In genomic region chr10:91420868-91421267, GRCh38 we compare ENCODE assay signal across 14 cellular contexts. TPM values are rescaled to one million over a fixed set of nuclear protein-coding genes. Genes with fewer than 3 reads are reported as not detected.
DNase-seq lines count a peak whose midpoint lies in the region; ATAC-seq, FAIRE-seq and TF ChIP-seq lines count a peak whose summit lies in the region.
"Had no signal": no experiment of that assay in that cellular context is flagged by ENCODE, and none has a peak within 500 bp of the region (broad histone marks: within the 10 kb centered on the region; RNA-seq: fewer than 3 reads in every experiment).

No MANE protein-coding gene starts in this region.

- no peak for FAIRE-seq in A549 (lab: Jason Lieb, UNC)

- no peaks in the 10 kb centered on the region for H3K9me3 ChIP-seq in A549
- no peaks in the 10 kb centered on the region for H3K9me3 ChIP-seq in fibroblast of lung (ENCODE audit: control insufficient read depth, insufficient read depth, low read depth, low read length)
- H3K9me3 ChIP-seq in effector memory CD4-positive, alpha-beta T cell (ENCODE audit: control insufficient read depth, low read length): no peaks in the 10 kb centered on the region
- H3K9me3 ChIP-seq: gastroesophageal sphincter, right lobe of liver had no signal

- no peak for DNase-seq in A549 (ENCODE audit: low read depth in 1 of 2, low spot score in 1 of 2)
- peak; percentile 26 for DNase-seq in GM03348 (ENCODE audit: low spot score)
- peak; percentile 76 for DNase-seq in RWPE1 (ENCODE audit: low spot score)
- DNase-seq in fibroblast of lung (ENCODE audit: low read depth in 2 of 2): peak; percentile 42 to 66
- DNase-seq in NCI-H748 treated with DMSO at 0.1 percent for 48 hours (lab: John Stamatoyannopoulos, UW): no peak
- no peak for DNase-seq in iPS-NIHi7 (ENCODE audit: extremely low spot score)
- no peak for DNase-seq in effector memory CD4-positive, alpha-beta T cell
- DNase-seq: activated CD4-positive, alpha-beta memory T cell treated with anti-CD3 and anti-CD28 coated beads for 36 hours; CD4-positive, CD25-positive, alpha-beta regulatory T cell; GF-D8; NCI-H2171; right lobe of liver had no signal

- H3K4me1 ChIP-seq in A549 (0 out of 3 replicates have a peak, but pooled peaks cover 2% of the 10 kb centered on the region), fibroblast of lung (ENCODE audit: control insufficient read depth, extremely low read depth, insufficient read depth, low read length) (peaks cover 2% of the 10 kb centered on the region)
- no peaks in the 10 kb centered on the region for H3K4me1 ChIP-seq in effector memory CD4-positive, alpha-beta T cell (ENCODE audit: control insufficient read depth, insufficient read depth, low read length, poor library complexity, severe bottlenecking)
- H3K4me1 ChIP-seq: right lobe of liver had no signal

- CTCF ChIA-PET in A549 (lab: Yijun Ruan, JAX): interaction anchor here (0.7 to 1.3 kb wide), 3 partner anchors 10 to 169 kb away, joined by 3 to 7 read pairs (median 3); partner anchors contain the start of gene HECTD2
- CTCF ChIA-PET in RWPE1 (lab: Yijun Ruan, JAX): interaction anchor here (0.5 kb wide), 1 partner anchor 15 kb away, joined by 4 read pairs; no protein-coding TSS in a partner anchor

- 0 out of 3 replicates have a peak overlapping the region, but pooled peaks have one; percentile 4 for H3K4me2 ChIP-seq in A549
- H3K4me2 ChIP-seq in fibroblast of lung (ENCODE audit: extremely low read depth, insufficient read depth, low read length): peak overlapping the region; percentile 60

- TF ChIP-seq EP300 in A549 (IDR thresholded peaks at IDR 0.05): no peak

- H3K27ac ChIP-seq in A549 (no peak overlapping the region), RWPE1 (no peak overlapping the region), fibroblast of lung (ENCODE audit: insufficient read depth, low read length) (no peak overlapping the region)
- H3K27ac ChIP-seq in effector memory CD4-positive, alpha-beta T cell (ENCODE audit: insufficient read depth, low read length, poor library complexity, severe bottlenecking): no peak overlapping the region
- H3K27ac ChIP-seq: gastroesophageal sphincter, right lobe of liver had no signal

- TF ChIP-seq RAD21 in A549 (conservative IDR thresholded peaks at IDR 0.05 in 1 of 2, IDR thresholded peaks at IDR 0.05 in 1 of 2): no peak

- no peaks in the 10 kb centered on the region for H3K36me3 ChIP-seq in fibroblast of lung (ENCODE audit: control insufficient read depth, insufficient read depth, low read length)
- H3K36me3 ChIP-seq in effector memory CD4-positive, alpha-beta T cell (ENCODE audit: control insufficient read depth, insufficient read depth, low read length): no peaks in the 10 kb centered on the region
- H3K36me3 ChIP-seq: gastroesophageal sphincter, right lobe of liver had no signal

- no peak for TF ChIP-seq POLR2A in A549 (IDR thresholded peaks at IDR 0.05; ENCODE audit: low read length)

- H3K27me3 ChIP-seq in fibroblast of lung (ENCODE audit: control insufficient read depth, insufficient read depth, low read length): no peaks in the 10 kb centered on the region
- no peaks in the 10 kb centered on the region for H3K27me3 ChIP-seq in effector memory CD4-positive, alpha-beta T cell (replicated peaks; ENCODE audit: control insufficient read depth, insufficient read depth, low read length, poor library complexity, severe bottlenecking)
- H3K27me3 ChIP-seq: gastroesophageal sphincter, right lobe of liver had no signal

- 81% methylated on average over 2 of the region's 2 CpGs for WGBS in A549 (ENCODE audit: missing lambda C conversion rate)

- H3K4me3 ChIP-seq in A549 (no peak overlapping the region), fibroblast of lung (replicated peaks in 1 of 4; ENCODE audit: control extremely low read depth in 1 of 4, insufficient read depth in 1 of 4, low read depth in 3 of 4, low read length in 4 of 4) (no peak overlapping the region)
- no peak overlapping the region for H3K4me3 ChIP-seq in effector memory CD4-positive, alpha-beta T cell (ENCODE audit: insufficient read depth, low read depth, low read length, poor library complexity, severe bottlenecking)
- H3K4me3 ChIP-seq: gastroesophageal sphincter, right lobe of liver had no signal

- TF ChIP-seq CTCF in A549 (IDR thresholded peaks at IDR 0.05) (no peak), RWPE1 (conservative IDR thresholded peaks at IDR 0.05; ENCODE audit: low read depth) (no peak), fibroblast of lung (conservative IDR thresholded peaks at IDR 0.05 in 1 of 2, IDR thresholded peaks at IDR 0.05 in 1 of 2; ENCODE audit: low read depth in 1 of 2, low read length in 2 of 2) (no peak)

- H2AFZ ChIP-seq in fibroblast of lung (ENCODE audit: low read length): peak overlapping the region; percentile 19

- H4K20me1 ChIP-seq in fibroblast of lung (ENCODE audit: control insufficient read depth, extremely low read depth, insufficient read depth, low read length): no peaks in the 10 kb centered on the region

- no peak overlapping the region for H3K9ac ChIP-seq in fibroblast of lung (ENCODE audit: insufficient read depth, low read length)

- POLR2A ChIA-PET in A549 (lab: Yijun Ruan, JAX) (no interaction called here), RWPE1 (lab: Yijun Ruan, JAX; ENCODE audit: low non-redundant PET) (interaction anchor here (0.7 kb wide), 2 partner anchors 12 to 143 kb away, joined by 3 read pairs; no protein-coding TSS in a partner anchor)

- ATAC-seq in A549 (no peak), GM18858 (IDR thresholded peaks at IDR 0.05; ENCODE audit: unreplicated experiment) (no peak)
- ATAC-seq: gastroesophageal sphincter, right lobe of liver had no signal

- H3K79me2 ChIP-seq in fibroblast of lung (ENCODE audit: control insufficient read depth, insufficient read depth, low read length): peaks cover 4% of the 10 kb centered on the region

TF ChIP-seq in A549, 52 proteins besides CTCF, POLR2A, EP300 and RAD21:
- no peak for TF ChIP-seq HOXB13 (CRISPR knock-in tag; IDR thresholded peaks at IDR 0.05; ENCODE audit: low read depth)
- TF ChIP-seq, protein P1, sequence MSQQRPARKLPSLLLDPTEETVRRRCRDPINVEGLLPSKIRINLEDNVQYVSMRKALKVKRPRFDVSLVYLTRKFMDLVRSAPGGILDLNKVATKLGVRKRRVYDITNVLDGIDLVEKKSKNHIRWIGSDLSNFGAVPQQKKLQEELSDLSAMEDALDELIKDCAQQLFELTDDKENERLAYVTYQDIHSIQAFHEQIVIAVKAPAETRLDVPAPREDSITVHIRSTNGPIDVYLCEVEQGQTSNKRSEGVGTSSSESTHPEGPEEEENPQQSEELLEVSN (IDR thresholded peaks at IDR 0.05; ENCODE audit: borderline replicate concordance, low read depth): no peak
- TF ChIP-seq FOXS1 (CRISPR knock-in tag; IDR thresholded peaks at IDR 0.05): no peak
- TF ChIP-seq GATA3 (IDR thresholded peaks at IDR 0.05; ENCODE audit: borderline replicate concordance): no peak
- TF ChIP-seq NPAS2 (CRISPR knock-in tag; IDR thresholded peaks at IDR 0.05; ENCODE audit: borderline replicate concordance): no peak
- TF ChIP-seq SMC3 (IDR thresholded peaks at IDR 0.05): no peak

RNA-seq across cellular contexts. Expression of gene HECTD2, which starts 10.7 kb away (rescaled TPM):
- polyA plus RNA-seq in A549 (2011; rRNA removed) (13.4 and 13.9 TPM in 2 replicates), A549 (2017; fragmentation: RNase III; extraction: RNeasy Plus Mini Kit Qiagen cat#74134 plus additional on column Dnase treatment) (3.8 to 5.7 TPM (median 4.1 TPM) in 3 replicates), fibroblast of lung (5.2 and 7.6 TPM in 2 replicates)
- polyA plus RNA-seq in A549 (2012; cell fraction: cytosol; rRNA removed): 2.0 and 2.6 TPM in 2 replicates
- 2.6 and 3.3 TPM in 2 replicates for polyA plus RNA-seq in A549 (2012; cell fraction: nucleus; rRNA removed)
- polyA minus RNA-seq in A549 (2011; rRNA and poly(A)+ RNA removed): 7.6 and 11.0 TPM in 2 replicates
- total RNA-seq in fibroblast of lung: 7.2 and 8.3 TPM in 2 replicates
- 2.2 and 3.4 TPM in 2 replicates for polyA plus RNA-seq in fibroblast of lung (2012)
- 0.07 TPM in 1 of 2 replicates, not detected in the other for polyA minus RNA-seq in fibroblast of lung (ENCODE audit: low replicate concordance)

Comparison
In these comparisons a context has a peak if more than half of its experiments do, and no peak if none do; other contexts are left out.
1. DNase-seq: peak in GM03348 (single experiment), RWPE1 (single experiment) and fibroblast of lung (2 of 2); none in A549 (0 of 2), NCI-H748 treated with DMSO at 0.1 percent for 48 hours (single experiment), iPS-NIHi7 (single experiment) and effector memory CD4-positive, alpha-beta T cell (0 of 3).